ENCODE assay signal across 1 cellular context in genomic region chr1:150696995-150697927, GRCh38.
A peak's percentile ranks its signal among the peaks of the same experiment; 100 is the strongest.
TF ChIP-seq lines count a peak whose summit lies in the region.

Gene GOLPH3L (minus strand): TSS chr1:150697154. CDS start chr1:150694838, 2,316 bp downstream.

TF ChIP-seq in HepG2, 621 proteins besides CTCF, POLR2A, EP300 and RAD21 (continued from another document and continues in another):
- TF ChIP-seq, protein P1, sequence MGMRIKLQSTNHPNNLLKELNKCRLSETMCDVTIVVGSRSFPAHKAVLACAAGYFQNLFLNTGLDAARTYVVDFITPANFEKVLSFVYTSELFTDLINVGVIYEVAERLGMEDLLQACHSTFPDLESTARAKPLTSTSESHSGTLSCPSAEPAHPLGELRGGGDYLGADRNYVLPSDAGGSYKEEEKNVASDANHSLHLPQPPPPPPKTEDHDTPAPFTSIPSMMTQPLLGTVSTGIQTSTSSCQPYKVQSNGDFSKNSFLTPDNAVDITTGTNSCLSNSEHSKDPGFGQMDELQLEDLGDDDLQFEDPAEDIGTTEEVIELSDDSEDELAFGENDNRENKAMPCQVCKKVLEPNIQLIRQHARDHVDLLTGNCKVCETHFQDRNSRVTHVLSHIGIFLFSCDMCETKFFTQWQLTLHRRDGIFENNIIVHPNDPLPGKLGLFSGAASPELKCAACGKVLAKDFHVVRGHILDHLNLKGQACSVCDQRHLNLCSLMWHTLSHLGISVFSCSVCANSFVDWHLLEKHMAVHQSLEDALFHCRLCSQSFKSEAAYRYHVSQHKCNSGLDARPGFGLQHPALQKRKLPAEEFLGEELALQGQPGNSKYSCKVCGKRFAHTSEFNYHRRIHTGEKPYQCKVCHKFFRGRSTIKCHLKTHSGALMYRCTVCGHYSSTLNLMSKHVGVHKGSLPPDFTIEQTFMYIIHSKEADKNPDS (CRISPR knock-in tag; IDR thresholded peaks at IDR 0.05) = no peak
- TF ChIP-seq, protein P2, sequence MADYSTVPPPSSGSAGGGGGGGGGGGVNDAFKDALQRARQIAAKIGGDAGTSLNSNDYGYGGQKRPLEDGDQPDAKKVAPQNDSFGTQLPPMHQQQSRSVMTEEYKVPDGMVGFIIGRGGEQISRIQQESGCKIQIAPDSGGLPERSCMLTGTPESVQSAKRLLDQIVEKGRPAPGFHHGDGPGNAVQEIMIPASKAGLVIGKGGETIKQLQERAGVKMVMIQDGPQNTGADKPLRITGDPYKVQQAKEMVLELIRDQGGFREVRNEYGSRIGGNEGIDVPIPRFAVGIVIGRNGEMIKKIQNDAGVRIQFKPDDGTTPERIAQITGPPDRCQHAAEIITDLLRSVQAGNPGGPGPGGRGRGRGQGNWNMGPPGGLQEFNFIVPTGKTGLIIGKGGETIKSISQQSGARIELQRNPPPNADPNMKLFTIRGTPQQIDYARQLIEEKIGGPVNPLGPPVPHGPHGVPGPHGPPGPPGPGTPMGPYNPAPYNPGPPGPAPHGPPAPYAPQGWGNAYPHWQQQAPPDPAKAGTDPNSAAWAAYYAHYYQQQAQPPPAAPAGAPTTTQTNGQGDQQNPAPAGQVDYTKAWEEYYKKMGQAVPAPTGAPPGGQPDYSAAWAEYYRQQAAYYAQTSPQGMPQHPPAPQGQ (CRISPR knock-in tag; IDR thresholded peaks at IDR 0.05; ENCODE audit: borderline replicate concordance) = no peak
- TF ChIP-seq NKX3-1 (CRISPR knock-in tag; IDR thresholded peaks at IDR 0.05) (no peak), ZNF326 (CRISPR knock-in tag; IDR thresholded peaks at IDR 0.05; ENCODE audit: borderline replicate concordance) (no peak), RARA (CRISPR knock-in tag; IDR thresholded peaks at IDR 0.05) (no peak), ZFP36 (IDR thresholded peaks at IDR 0.05; ENCODE audit: borderline replicate concordance, low read depth, low read length, partially characterized antibody) (no peak), CBX1 (IDR thresholded peaks at IDR 0.05; ENCODE audit: low read depth) (no peak), HNF1B (CRISPR knock-in tag; IDR thresholded peaks at IDR 0.05) (no peak), DNMT3B (CRISPR knock-in tag; conservative IDR thresholded peaks at IDR 0.05) (no peak), PRDM4 (CRISPR knock-in tag; IDR thresholded peaks at IDR 0.05; ENCODE audit: borderline replicate concordance) (no peak), GMEB2 (CRISPR knock-in tag; IDR thresholded peaks at IDR 0.05; ENCODE audit: low read depth) (no peak), TRIM22 (IDR thresholded peaks at IDR 0.05) (no peak), ZNF788 (CRISPR knock-in tag; IDR thresholded peaks at IDR 0.05; ENCODE audit: borderline replicate concordance) (no peak), ZSCAN5A (CRISPR knock-in tag; IDR thresholded peaks at IDR 0.05; ENCODE audit: borderline replicate concordance) (no peak), ZNF354B (CRISPR knock-in tag; IDR thresholded peaks at IDR 0.05) (no peak), KLF13 (CRISPR knock-in tag; IDR thresholded peaks at IDR 0.05) (no peak), ZNF550 (CRISPR knock-in tag; IDR thresholded peaks at IDR 0.05; ENCODE audit: borderline replicate concordance) (no peak), ARHGAP35 (CRISPR knock-in tag; IDR thresholded peaks at IDR 0.05; ENCODE audit: borderline replicate concordance) (no peak), SAP130 (CRISPR knock-in tag; IDR thresholded peaks at IDR 0.05; ENCODE audit: low read depth) (peak; percentile 94), ZFAT (CRISPR knock-in tag; conservative IDR thresholded peaks at IDR 0.05) (no peak), ZNF569 (CRISPR knock-in tag; IDR thresholded peaks at IDR 0.05; ENCODE audit: borderline replicate concordance) (no peak), ZNF180 (CRISPR knock-in tag; IDR thresholded peaks at IDR 0.05; ENCODE audit: borderline replicate concordance, low read depth) (no peak), CCDC6 (CRISPR knock-in tag; IDR thresholded peaks at IDR 0.05) (no peak), PRPF4 (IDR thresholded peaks at IDR 0.05; ENCODE audit: low read depth, low read length, poor library complexity, severe bottlenecking) (no peak), ELF3 (CRISPR knock-in tag; IDR thresholded peaks at IDR 0.05) (peak; percentile 60), ONECUT2 (CRISPR knock-in tag; IDR thresholded peaks at IDR 0.05) (no peak), MLXIP (CRISPR knock-in tag; IDR thresholded peaks at IDR 0.05; ENCODE audit: borderline replicate concordance) (no peak), SP4 (CRISPR knock-in tag; IDR thresholded peaks at IDR 0.05) (peak; percentile 75), ZNF101 (CRISPR knock-in tag; IDR thresholded peaks at IDR 0.05; ENCODE audit: borderline replicate concordance, low read depth) (no peak), PBX2 (CRISPR knock-in tag; IDR thresholded peaks at IDR 0.05) (peak; percentile 93), NBN (conservative IDR thresholded peaks at IDR 0.05) (no peak), ZNF121 (CRISPR knock-in tag; IDR thresholded peaks at IDR 0.05) (no peak), GABPA (IDR thresholded peaks at IDR 0.05; ENCODE audit: low read depth, low read length) (peak; percentile 20; the same call in 1 of the 2 replicates), GABPA (CRISPR knock-in tag; IDR thresholded peaks at IDR 0.05; ENCODE audit: low read depth) (0 out of 2 replicates have a peak, but pooled peaks have one; percentile 47), ZNF772 (CRISPR knock-in tag; IDR thresholded peaks at IDR 0.05) (no peak), TCF12 (IDR thresholded peaks at IDR 0.05) (no peak), TCF12 (CRISPR knock-in tag; IDR thresholded peaks at IDR 0.05) (no peak), ZNF34 (CRISPR knock-in tag; IDR thresholded peaks at IDR 0.05; ENCODE audit: borderline replicate concordance) (no peak)
- TF ChIP-seq, protein P3, sequence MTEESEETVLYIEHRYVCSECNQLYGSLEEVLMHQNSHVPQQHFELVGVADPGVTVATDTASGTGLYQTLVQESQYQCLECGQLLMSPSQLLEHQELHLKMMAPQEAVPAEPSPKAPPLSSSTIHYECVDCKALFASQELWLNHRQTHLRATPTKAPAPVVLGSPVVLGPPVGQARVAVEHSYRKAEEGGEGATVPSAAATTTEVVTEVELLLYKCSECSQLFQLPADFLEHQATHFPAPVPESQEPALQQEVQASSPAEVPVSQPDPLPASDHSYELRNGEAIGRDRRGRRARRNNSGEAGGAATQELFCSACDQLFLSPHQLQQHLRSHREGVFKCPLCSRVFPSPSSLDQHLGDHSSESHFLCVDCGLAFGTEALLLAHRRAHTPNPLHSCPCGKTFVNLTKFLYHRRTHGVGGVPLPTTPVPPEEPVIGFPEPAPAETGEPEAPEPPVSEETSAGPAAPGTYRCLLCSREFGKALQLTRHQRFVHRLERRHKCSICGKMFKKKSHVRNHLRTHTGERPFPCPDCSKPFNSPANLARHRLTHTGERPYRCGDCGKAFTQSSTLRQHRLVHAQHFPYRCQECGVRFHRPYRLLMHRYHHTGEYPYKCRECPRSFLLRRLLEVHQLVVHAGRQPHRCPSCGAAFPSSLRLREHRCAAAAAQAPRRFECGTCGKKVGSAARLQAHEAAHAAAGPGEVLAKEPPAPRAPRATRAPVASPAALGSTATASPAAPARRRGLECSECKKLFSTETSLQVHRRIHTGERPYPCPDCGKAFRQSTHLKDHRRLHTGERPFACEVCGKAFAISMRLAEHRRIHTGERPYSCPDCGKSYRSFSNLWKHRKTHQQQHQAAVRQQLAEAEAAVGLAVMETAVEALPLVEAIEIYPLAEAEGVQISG (CRISPR knock-in tag; IDR thresholded peaks at IDR 0.05) = peak; percentile 50; the same call in 1 of the 2 replicates
- TF ChIP-seq, protein P4, sequence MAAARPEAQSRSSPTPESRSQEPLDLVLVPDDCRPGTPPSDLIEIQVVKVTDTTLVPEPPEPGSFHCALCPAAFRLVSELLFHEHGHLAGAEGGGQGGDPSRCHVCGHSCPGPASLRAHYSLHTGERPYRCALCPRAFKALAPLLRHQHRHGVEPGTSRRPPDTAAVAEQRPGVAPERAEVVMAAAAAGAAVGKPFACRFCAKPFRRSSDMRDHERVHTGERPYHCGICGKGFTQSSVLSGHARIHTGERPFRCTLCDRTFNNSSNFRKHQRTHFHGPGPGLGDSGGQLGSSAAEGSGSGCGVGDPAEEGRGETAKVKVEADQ (CRISPR knock-in tag; IDR thresholded peaks at IDR 0.05; ENCODE audit: borderline replicate concordance) = no peak
